ENCODE assay signal across 9 cellular contexts in genomic region chr10:4947635-4948596, GRCh38. TPM values are rescaled to one million over a fixed set of nuclear protein-coding genes. Genes with fewer than 3 reads are reported as not detected.
DNase-seq lines count a peak whose midpoint lies in the region; ATAC-seq and TF ChIP-seq lines count a peak whose summit lies in the region.
"Had no signal": no experiment of that assay in that cellular context is flagged by ENCODE, and none has a peak within 500 bp of the region (broad histone marks: within the 10 kb centered on the region; RNA-seq: fewer than 3 reads in every experiment).

No MANE protein-coding gene starts in this region.

- peak; percentile 90 for DNase-seq in ACHN
- peak; percentile 60 for DNase-seq in NCI-H226
- DNase-seq in epithelial cell of proximal tubule (ENCODE audit: low read depth), result peak; percentile 100
- peak; percentile 33 for DNase-seq in mucosa of gallbladder (ENCODE audit: low spot score)
- no peak for DNase-seq in DMS114 treated with DMSO at 0.1 percent for 48 hours (lab: John Stamatoyannopoulos, UW; ENCODE audit: unreplicated experiment)
- no peak for DNase-seq in activated gamma-delta T cell (lab: John Stamatoyannopoulos, UW)

- no peak overlapping the region for H3K4me3 ChIP-seq in epithelial cell of proximal tubule (ENCODE audit: low read depth, low read length)
- H3K4me3 ChIP-seq: BLaER1 had no signal

- in situ Hi-C loops in ACHN (cut with HindIII; ENCODE audit: low pct_ligation_motif_present, low pct_unique_long_range_greater_than_20kb, low sequenced_read_pairs), result no loop called here

- ATAC-seq in HG02973 (IDR thresholded peaks at IDR 0.05; ENCODE audit: unreplicated experiment), result no peak
- no peak for ATAC-seq in HG03108 (IDR thresholded peaks at IDR 0.05; ENCODE audit: unreplicated experiment)

- TF ChIP-seq CTCF in epithelial cell of proximal tubule (conservative IDR thresholded peaks at IDR 0.05; ENCODE audit: low read depth, low read length), result no peak

RNA-seq across cellular contexts. Expression of gene AKR1C1, which starts 15.3 kb away (rescaled TPM):
- total RNA-seq in epithelial cell of proximal tubule, result 1.0 and 1.6 TPM in 2 replicates
- 48.7 TPM for total RNA-seq in mucosa of gallbladder

RNA-seq across cellular contexts. Expression of gene AKR1C2, which starts 55.7 kb away (rescaled TPM):
- total RNA-seq in epithelial cell of proximal tubule (1.0 and 4.4 TPM in 2 replicates), mucosa of gallbladder (85.5 TPM)

Comparison
In these comparisons a context has a peak if more than half of its experiments do, and no peak if none do; other contexts are left out.
1. DNase-seq: peak in ACHN (single experiment), NCI-H226 (single experiment), epithelial cell of proximal tubule (single experiment) and mucosa of gallbladder (single experiment); none in DMS114 treated with DMSO at 0.1 percent for 48 hours (single experiment) and activated gamma-delta T cell (single experiment).
2. RNA of gene AKR1C1, which starts 15.3 kb away (total RNA-seq): 48.7 TPM in mucosa of gallbladder (single experiment); 1.0 to 1.6 TPM in epithelial cell of proximal tubule; every median in the first group is over 10 times any median in the second.
3. RNA of gene AKR1C2, which starts 55.7 kb away (total RNA-seq): 85.5 TPM in mucosa of gallbladder (single experiment); 1.0 to 4.4 TPM in epithelial cell of proximal tubule; every median in the first group is over 10 times any median in the second.